Comparison of ENCODE assay signal across 1 cellular context in genomic region chr1:40450491-40451237, GRCh38.
A peak's percentile ranks its signal among the peaks of the same experiment; 100 is the strongest.
TF ChIP-seq lines count a peak whose summit lies in the region.

No MANE protein-coding gene starts in this region.

TF ChIP-seq in SK-N-SH, 30 proteins besides CTCF, POLR2A, EP300 and RAD21 (continued from another document):
- 0 out of 2 replicates have a peak, but pooled peaks have one; percentile 3 for TF ChIP-seq ZBTB33 (IDR thresholded peaks at IDR 0.05; ENCODE audit: borderline replicate concordance, low read depth)
- no peak for TF ChIP-seq EZH2phosphoT487 (IDR thresholded peaks at IDR 0.05; ENCODE audit: borderline replicate concordance, low read depth)
- TF ChIP-seq NRF1 (IDR thresholded peaks at IDR 0.05; ENCODE audit: low read depth, low read length): no peak
- TF ChIP-seq TAF1 (IDR thresholded peaks at IDR 0.05; ENCODE audit: borderline replicate concordance, low read depth, low read length): no peak
- no peak for TF ChIP-seq NFIC (IDR thresholded peaks at IDR 0.05; ENCODE audit: borderline replicate concordance)
- TF ChIP-seq REST (IDR thresholded peaks at IDR 0.05; ENCODE audit: low read depth, low read length): no peak
- TF ChIP-seq SMC3 (IDR thresholded peaks at IDR 0.05; ENCODE audit: low read depth, low read length): no peak
- TF ChIP-seq MEF2A (IDR thresholded peaks at IDR 0.05; ENCODE audit: borderline replicate concordance, low read depth): no peak
- no peak for TF ChIP-seq FOXM1 (IDR thresholded peaks at IDR 0.05; ENCODE audit: low read depth)
- TF ChIP-seq YY1 (IDR thresholded peaks at IDR 0.05; ENCODE audit: low read depth): no peak
- TF ChIP-seq POLR2AphosphoS5 (IDR thresholded peaks at IDR 0.05; ENCODE audit: low read depth, low read length): peak; percentile 36; the same call in 1 of the 2 replicates
- no peak for TF ChIP-seq CHD2 (IDR thresholded peaks at IDR 0.05; ENCODE audit: low read length, partially characterized antibody)
TF ChIP-seq in SK-N-SH: peak in this region for 8.
